ENCODE assay signal across 22 cellular contexts in the genomic region with DNA sequence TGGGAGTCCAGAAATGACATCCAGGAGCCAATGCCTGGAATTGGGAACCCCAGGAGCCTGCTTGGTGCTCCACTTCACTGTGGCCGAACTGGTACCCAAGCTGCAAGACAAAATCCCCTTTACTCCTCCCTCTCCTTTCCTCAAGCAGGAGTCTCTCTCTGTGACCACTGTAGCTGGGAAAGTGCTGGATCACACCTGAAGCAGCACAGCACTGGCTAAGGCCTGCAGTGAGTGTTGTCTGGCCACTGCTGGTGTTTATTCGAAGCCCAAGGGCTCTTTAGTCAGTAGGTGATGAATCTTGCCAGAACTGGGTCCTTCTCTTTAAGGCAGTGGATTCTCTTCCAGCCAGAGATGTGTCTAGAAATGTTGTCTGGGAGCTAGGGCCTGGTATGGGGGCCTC. TPM values are rescaled to one million over a fixed set of nuclear protein-coding genes. Genes with fewer than 3 reads are reported as not detected.
A peak's percentile ranks its signal among the peaks of the same experiment; 100 is the strongest.
DNase-seq lines count a peak whose midpoint lies in the region; TF ChIP-seq lines count a peak whose summit lies in the region.
"Had no signal": no experiment of that assay in that cellular context is flagged by ENCODE, and none has a peak within 500 bp of the region (broad histone marks: within the 10 kb centered on the region; RNA-seq: fewer than 3 reads in every experiment).

No MANE protein-coding gene starts in this region.

- no peak overlapping the region for H3K14ac ChIP-seq in trophoblast cell (ENCODE audit: low read length)

- H2AFZ ChIP-seq in Karpas-422 (ENCODE audit: low read length) (no peak overlapping the region), trophoblast cell (ENCODE audit: insufficient read depth, low read length, poor library complexity) (no peak overlapping the region)
- H2AFZ ChIP-seq: PC-9 had no signal

- no peak overlapping the region for H2AK5ac ChIP-seq in trophoblast cell (ENCODE audit: low read length)

- no peaks in the 10 kb centered on the region for H3K9me2 ChIP-seq in Karpas-422 (replicated peaks; ENCODE audit: insufficient read depth, low read length)

- H3K4me3 ChIP-seq in Karpas-422 (ENCODE audit: low read length) (no peak overlapping the region), trophoblast cell (ENCODE audit: low read depth, low read length) (no peak overlapping the region), left ventricle myocardium inferior (no peak overlapping the region)
- H3K4me3 ChIP-seq: PC-9, SJCRH30 had no signal

- no peak overlapping the region for H4K91ac ChIP-seq in trophoblast cell (ENCODE audit: low read depth, low read length)

- peak overlapping the region; percentile 7 for H2BK120ac ChIP-seq in trophoblast cell (ENCODE audit: insufficient read depth, low read length, poor library complexity)

- H3K4me1 ChIP-seq in Karpas-422 (ENCODE audit: low read length) = no peaks in the 10 kb centered on the region
- H3K4me1 ChIP-seq in trophoblast cell (ENCODE audit: control insufficient read depth in 1 of 2, insufficient read depth in 2 of 2, low read length in 2 of 2) = peaks cover 5 to 7% of the 10 kb centered on the region in 2 experiments
- no peaks in the 10 kb centered on the region for H3K4me1 ChIP-seq in left ventricle myocardium inferior

- DNase-seq in Karpas-422 (peak; percentile 1), islet precursor cell (peak; percentile 52), trophoblast cell (no peak), COLO668 (lab: John Stamatoyannopoulos, UW; ENCODE audit: unreplicated experiment) (no peak), Kasumi-1 (lab: John Stamatoyannopoulos, UW) (no peak), left ventricle myocardium inferior (no peak)
- DNase-seq in activated CD4-positive, alpha-beta T cell treated with anti-CD3 and anti-CD28 coated beads for 4 hours = no peak
- DNase-seq: Calu3; CD8-positive, alpha-beta T cell; DMS153; KG1; NCI-H1048; NCI-H1417; NCI-H1694; NCI-H2029 treated with DMSO at 0.1 percent for 48 hours; NCI-H446 treated with DMSO at 0.1 percent for 48 hours; NCI-H526; PC-9; SJCRH30 had no signal

- H3K23ac ChIP-seq in trophoblast cell (ENCODE audit: low read length) = no peak overlapping the region

- no peak overlapping the region for H4K8ac ChIP-seq in trophoblast cell (ENCODE audit: low read depth, low read length)

- peaks cover 6% of the 10 kb centered on the region for H3K79me1 ChIP-seq in trophoblast cell (ENCODE audit: low read length)

- H3K27ac ChIP-seq in Karpas-422 (ENCODE audit: low read length) = no peak overlapping the region
- H3K27ac ChIP-seq in trophoblast cell (ENCODE audit: low read depth, low read length) = no peak overlapping the region
- no peak overlapping the region for H3K27ac ChIP-seq in left ventricle myocardium inferior (replicated peaks)
- H3K27ac ChIP-seq: C4-2B, PC-9, SJCRH30 had no signal

- no peak overlapping the region for H3K4me2 ChIP-seq in Karpas-422 (ENCODE audit: low read depth, low read length, poor library complexity, severe bottlenecking)
- no peak overlapping the region for H3K4me2 ChIP-seq in trophoblast cell (ENCODE audit: low read length)
- H3K4me2 ChIP-seq: PC-9 had no signal

- H4K20me1 ChIP-seq in Karpas-422 (ENCODE audit: insufficient read depth, low read depth, low read length) = no peaks in the 10 kb centered on the region

- no peaks in the 10 kb centered on the region for H3K79me2 ChIP-seq in Karpas-422 (ENCODE audit: low read length)
- H3K79me2 ChIP-seq in trophoblast cell (ENCODE audit: control insufficient read depth, insufficient read depth, low read length, poor library complexity) = no peaks in the 10 kb centered on the region

- H2BK5ac ChIP-seq in trophoblast cell (ENCODE audit: low read depth, low read length, poor library complexity) = peak overlapping the region; percentile 14

- H4K12ac ChIP-seq in trophoblast cell (ENCODE audit: low read depth, low read length) = no peak overlapping the region

- TF ChIP-seq CTCF in left ventricle myocardium inferior (IDR thresholded peaks at IDR 0.05; ENCODE audit: borderline replicate concordance) = no peak

- H3K27me3 ChIP-seq in Karpas-422 (ENCODE audit: low read length) = no peaks in the 10 kb centered on the region
- no peaks in the 10 kb centered on the region for H3K27me3 ChIP-seq in trophoblast cell (ENCODE audit: insufficient read depth, low read length)
- H3K27me3 ChIP-seq in left ventricle myocardium inferior (ENCODE audit: low read depth) = no peaks in the 10 kb centered on the region
- H3K27me3 ChIP-seq: SJCRH30 had no signal

- H3K36me3 ChIP-seq in Karpas-422 (ENCODE audit: insufficient read depth, low read length) (no peaks in the 10 kb centered on the region), trophoblast cell (ENCODE audit: control insufficient read depth in 1 of 2, insufficient read depth in 2 of 2, low read length in 2 of 2) (peaks cover 0 to 1% of the 10 kb centered on the region in 2 experiments), left ventricle myocardium inferior (no peaks in the 10 kb centered on the region)
- H3K36me3 ChIP-seq: SJCRH30 had no signal

- no peaks in the 10 kb centered on the region for H3K9me3 ChIP-seq in Karpas-422 (ENCODE audit: low read length)
- no peaks in the 10 kb centered on the region for H3K9me3 ChIP-seq in trophoblast cell (ENCODE audit: insufficient read depth, low read depth, low read length)
- peaks cover 9% of the 10 kb centered on the region for H3K9me3 ChIP-seq in left ventricle myocardium inferior (replicated peaks)

- H3K18ac ChIP-seq in trophoblast cell (ENCODE audit: low read length) = no peak overlapping the region

- H3K9ac ChIP-seq in Karpas-422 (ENCODE audit: low read length) (no peak overlapping the region), trophoblast cell (ENCODE audit: low read length) (no peak overlapping the region)

- WGBS in trophoblast cell (ENCODE audit: extremely low coverage, insufficient coverage, insufficient read length) = no CpG with 5 or more reads among the region's 2 CpGs

- peak overlapping the region; percentile 15 for H2BK12ac ChIP-seq in trophoblast cell (ENCODE audit: low read length)

- H3K4ac ChIP-seq in trophoblast cell (ENCODE audit: low read depth, low read length) = no peak overlapping the region

- intact Hi-C loops in left ventricle myocardium inferior (cut with micrococcal nuclease) = no loop called here

RNA-seq across cellular contexts. Expression of gene STPG4, which starts 26.4 kb away (rescaled TPM):
- 0.18 TPM in 1 of 2 replicates, not detected in the other for total RNA-seq in Karpas-422 (2014; rRNA removed; shearing (Covaris generic); ENCODE audit: low replicate concordance)
- polyA plus RNA-seq in trophoblast cell (2013) = 0.15 TPM in 1 of 2 replicates, not detected in the other
- not detected for total RNA-seq in left ventricle myocardium inferior
- total RNA-seq: Right ventricle myocardium inferior, RPMI7951 had no signal

RNA-seq across cellular contexts. Expression of gene CALM2, which starts 47.6 kb away (rescaled TPM):
- total RNA-seq in Karpas-422 (2014; rRNA removed; shearing (Covaris generic); ENCODE audit: low replicate concordance) = 240 and 403 TPM in 2 replicates
- polyA plus RNA-seq in trophoblast cell (2013) = 455 and 462 TPM in 2 replicates
- 491 TPM for total RNA-seq in left ventricle myocardium inferior

Comparison
In these comparisons a context has a peak if more than half of its experiments do, and no peak if none do; other contexts are left out.
1. DNase-seq: peak in Karpas-422 (single experiment) and islet precursor cell (single experiment); none in trophoblast cell (0 of 2), COLO668 (single experiment), Kasumi-1 (0 of 2), activated CD4-positive, alpha-beta T cell treated with anti-CD3 and anti-CD28 coated beads for 4 hours (0 of 2) and left ventricle myocardium inferior (single experiment).